Comparison of ENCODE assay signal across 7 cellular contexts in the genomic region with DNA sequence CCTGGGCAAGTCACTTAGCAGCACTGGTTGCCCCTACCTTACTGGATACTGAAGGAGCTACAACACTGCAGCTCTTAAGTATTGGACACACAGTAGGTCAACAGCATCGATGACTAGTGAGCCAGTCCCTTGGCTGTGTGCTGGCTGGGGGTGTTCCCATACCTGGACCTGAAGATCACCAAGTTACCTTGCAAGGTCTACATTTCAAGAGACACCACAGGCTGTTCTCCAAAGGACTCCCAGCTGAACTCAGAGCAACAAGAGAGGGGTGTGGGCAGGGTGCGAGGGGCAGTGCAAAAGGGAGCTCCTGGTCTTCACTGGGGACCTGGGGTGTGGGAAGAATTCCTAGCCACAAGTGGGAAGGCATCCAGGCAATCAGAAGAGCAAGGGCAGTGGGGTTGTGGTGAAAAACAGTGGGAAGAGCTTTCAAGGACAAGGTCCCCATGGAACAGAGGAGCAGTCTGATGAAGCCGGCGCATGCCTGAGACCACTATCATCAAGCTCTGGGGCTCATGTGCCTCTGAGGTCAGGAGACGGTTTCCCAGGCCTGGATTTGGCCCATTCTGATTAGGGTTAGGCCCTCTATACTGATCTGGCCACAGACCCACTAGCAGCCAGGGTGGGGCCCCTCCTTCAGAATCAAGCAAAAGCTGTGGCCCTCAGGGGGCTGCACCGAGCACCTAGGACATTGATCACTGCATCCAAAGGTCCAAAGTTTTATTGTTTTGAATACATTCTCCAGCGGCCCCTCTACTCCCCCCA. TPM values are rescaled to one million over a fixed set of nuclear protein-coding genes. Genes with fewer than 3 reads are reported as not detected.
DNase-seq lines count a peak whose midpoint lies in the region; TF ChIP-seq lines count a peak whose summit lies in the region.
"Had no signal": no experiment of that assay in that cellular context is flagged by ENCODE, and none has a peak within 500 bp of the region (broad histone marks: within the 10 kb centered on the region; RNA-seq: fewer than 3 reads in every experiment).

No MANE protein-coding gene starts in this region.

- H3K9me3 ChIP-seq in esophagus muscularis mucosa (no peaks in the 10 kb centered on the region), suprapubic skin (no peaks in the 10 kb centered on the region)

- H3K4me3 ChIP-seq in esophagus muscularis mucosa (no peak overlapping the region), suprapubic skin (no peak overlapping the region)

- DNase-seq in activated T-cell treated with anti-CD3 and anti-CD28 coated beads, Interleukin-2, amount 50 U/mL, for 24 hours: no peak
- DNase-seq in activated T-cell treated with anti-CD3 and anti-CD28 coated beads, Interleukin-2, amount 50 U/mL, for 1 hour: no peak
- DNase-seq in esophagus muscularis mucosa (ENCODE audit: extremely low spot score): peak; percentile 90
- DNase-seq in suprapubic skin (ENCODE audit: low spot score in 2 of 2): no peak
- DNase-seq in KG1 (lab: John Stamatoyannopoulos, UW): no peak
- DNase-seq in T-helper 1 cell: no peak

- TF ChIP-seq POLR2A in esophagus muscularis mucosa (IDR thresholded peaks at IDR 0.05; ENCODE audit: low read depth) (no peak), suprapubic skin (IDR thresholded peaks at IDR 0.05) (no peak)

- H3K27ac Mint-ChIP-seq in activated T-cell treated with anti-CD3 and anti-CD28 coated beads, Interleukin-2, amount 50 U/mL, for 24 hours: peak overlapping the region; percentile 83

- TF ChIP-seq CTCF in esophagus muscularis mucosa (IDR thresholded peaks at IDR 0.05) (no peak), suprapubic skin (IDR thresholded peaks at IDR 0.05) (no peak)

- 75% methylated on average over 7 of the region's 7 CpGs for WGBS in esophagus muscularis mucosa
- 58% methylated on average over 7 of the region's 7 CpGs for WGBS in suprapubic skin

- intact Hi-C loops in esophagus muscularis mucosa (cut with DNase I): loop anchor here (2.0 to 5.0 kb wide), 2 partner anchors 32 to 50 kb away; no protein-coding TSS in a partner anchor

- H3K27me3 ChIP-seq in esophagus muscularis mucosa (no peaks in the 10 kb centered on the region), suprapubic skin (no peaks in the 10 kb centered on the region)

- TF ChIP-seq EP300 in esophagus muscularis mucosa (IDR thresholded peaks at IDR 0.05) (no peak), suprapubic skin (IDR thresholded peaks at IDR 0.05) (no peak)

- H3K4me3 Mint-ChIP-seq in activated T-cell treated with anti-CD3 and anti-CD28 coated beads, Interleukin-2, amount 50 U/mL, for 24 hours: no peak overlapping the region

- no peaks in the 10 kb centered on the region for H3K27me3 Mint-ChIP-seq in activated T-cell treated with anti-CD3 and anti-CD28 coated beads, Interleukin-2, amount 50 U/mL, for 24 hours

- peaks cover 49% of the 10 kb centered on the region for H3K4me1 Mint-ChIP-seq in activated T-cell treated with anti-CD3 and anti-CD28 coated beads, Interleukin-2, amount 50 U/mL, for 24 hours (ENCODE audit: low read depth)

- H3K27ac ChIP-seq in esophagus muscularis mucosa (replicated peaks in 1 of 4) (peak overlapping the region; percentile 95 to 100 (median 100)), suprapubic skin (peak overlapping the region; percentile 7)
- H3K27ac ChIP-seq: VCaP had no signal

- peaks cover 70 to 86% (median 77%) of the 10 kb centered on the region in 4 donors for H3K4me1 ChIP-seq in esophagus muscularis mucosa
- H3K4me1 ChIP-seq in suprapubic skin: peaks cover 85% of the 10 kb centered on the region

- H3K36me3 ChIP-seq in esophagus muscularis mucosa (peaks cover 5 to 37% (median 23%) of the 10 kb centered on the region in 4 donors), suprapubic skin (peaks cover 16% of the 10 kb centered on the region)

- no peaks in the 10 kb centered on the region for H3K9me3 Mint-ChIP-seq in activated T-cell treated with anti-CD3 and anti-CD28 coated beads, Interleukin-2, amount 50 U/mL, for 24 hours

- H3K36me3 Mint-ChIP-seq in activated T-cell treated with anti-CD3 and anti-CD28 coated beads, Interleukin-2, amount 50 U/mL, for 24 hours (ENCODE audit: low read depth): peaks cover 52% of the 10 kb centered on the region

RNA-seq across cellular contexts. Expression of a gene that starts 4.6 kb away (rescaled TPM):
- total RNA-seq in esophagus muscularis mucosa (10 to 100 TPM; 33.8 to 46.1 (median 41.8) TPM), suprapubic skin (10 to 100 TPM; 24.0 to 37.3 (median 28.3) TPM)

RNA-seq across cellular contexts. Expression of a gene that starts 7.9 kb away (rescaled TPM):
- total RNA-seq in esophagus muscularis mucosa (10 to 100 TPM; 16.6 to 38.8 (median 35.5) TPM), suprapubic skin (10 to 100 TPM; 36.8 to 49.5 (median 45.8) TPM)

RNA-seq across cellular contexts. Expression of a gene that starts 22.0 kb away (rescaled TPM):
- total RNA-seq in esophagus muscularis mucosa (10 to 100 TPM; 37.8 to 74.2 (median 56.3) TPM), suprapubic skin (10 to 100 TPM; 57.5 to 91.6 (median 81.9) TPM)

RNA-seq across cellular contexts. Expression of a gene that starts 26.9 kb away (rescaled TPM):
- total RNA-seq in esophagus muscularis mucosa (1 to 10 TPM; 4.3 to 8.6 (median 7.1) TPM), suprapubic skin (10 to 100 TPM in 2 of 4 donors, 1 to 10 TPM in 2; 4.2 to 12.9 (median 8.9) TPM)

RNA-seq across cellular contexts. Expression of a gene that starts 29.6 kb away (rescaled TPM):
- 10 to 100 TPM; 22.0 to 42.1 (median 31.2) TPM for total RNA-seq in esophagus muscularis mucosa
- 10 to 100 TPM; 51.3 to 78.9 (median 65.6) TPM for total RNA-seq in suprapubic skin
